8 cellular contexts compared by ENCODE assay signal in the genomic region with DNA sequence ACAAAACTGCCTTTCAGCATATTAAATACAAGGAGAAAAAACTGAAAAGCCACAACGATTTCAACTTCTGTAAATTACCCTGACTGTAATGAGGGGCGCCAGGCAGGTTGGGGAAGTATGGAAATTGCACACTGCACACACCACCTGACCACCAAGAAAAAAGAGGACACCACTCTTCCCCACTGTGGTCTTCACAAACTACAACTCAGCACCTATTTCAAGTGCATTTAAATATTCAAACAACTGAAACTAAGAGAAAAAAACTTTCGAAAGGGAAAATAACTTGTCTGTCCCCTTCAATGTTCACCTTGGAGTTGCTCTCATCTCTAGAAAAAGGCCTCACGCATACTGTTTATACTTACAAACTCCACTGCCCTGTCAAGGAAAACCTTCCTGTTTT.
A peak's percentile ranks its signal among the peaks of the same experiment; 100 is the strongest.
DNase-seq lines count a peak whose midpoint lies in the region; ATAC-seq and TF ChIP-seq lines count a peak whose summit lies in the region.

No MANE protein-coding gene starts in this region.

- H3K9me3 ChIP-seq in WERI-Rb-1 (ENCODE audit: severe bottlenecking): no peaks in the 10 kb centered on the region
- H3K9me3 ChIP-seq in iPS-15b (ENCODE audit: control insufficient read depth, insufficient read depth, low read length): no peaks in the 10 kb centered on the region
- H3K9me3 ChIP-seq in stomach smooth muscle (ENCODE audit: control insufficient read depth in 2 of 2, low read length in 2 of 2): no peaks in the 10 kb centered on the region

- DNase-seq in GDM1 (lab: John Stamatoyannopoulos, UW) (peak; percentile 12), WERI-Rb-1 (no peak), NCI-H1436 treated with DMSO at 0.1 percent for 48 hours (lab: John Stamatoyannopoulos, UW) (no peak)
- DNase-seq in stimulated activated CD4-positive, alpha-beta T cell treated with anti-CD3 and anti-CD28 coated beads, Interleukin-4, amount 100 ng/mL, for 24 hours: no peak
- DNase-seq in effector CD8-positive, alpha-beta T cell (lab: John Stamatoyannopoulos, UW): no peak

- no peak for TF ChIP-seq CTCF in WERI-Rb-1 (IDR thresholded peaks at IDR 0.05; ENCODE audit: low read depth, low read length)

- H3K36me3 ChIP-seq in WERI-Rb-1 (no peaks in the 10 kb centered on the region), iPS-15b (ENCODE audit: control insufficient read depth, insufficient read depth, low read length) (no peaks in the 10 kb centered on the region), stomach smooth muscle (ENCODE audit: control insufficient read depth in 2 of 2, insufficient read depth in 2 of 2, low read length in 2 of 2) (no peaks in the 10 kb centered on the region)

- H3K27me3 ChIP-seq in WERI-Rb-1 (ENCODE audit: insufficient read depth, low read depth, severe bottlenecking): no peaks in the 10 kb centered on the region
- no peaks in the 10 kb centered on the region for H3K27me3 ChIP-seq in iPS-15b (ENCODE audit: control insufficient read depth, insufficient read depth, low read length)
- H3K27me3 ChIP-seq in stomach smooth muscle (ENCODE audit: control insufficient read depth in 1 of 2, insufficient read depth in 2 of 2, low read length in 2 of 2): no peaks in the 10 kb centered on the region

- H3K4me1 ChIP-seq in iPS-15b (ENCODE audit: control insufficient read depth, insufficient read depth, low read length) (peaks cover 12% of the 10 kb centered on the region), stomach smooth muscle (ENCODE audit: control insufficient read depth, insufficient read depth, low read length) (peaks cover 9% of the 10 kb centered on the region)

- peak; percentile 13 for ATAC-seq in HG02642 (IDR thresholded peaks at IDR 0.05; ENCODE audit: poor library complexity, unreplicated experiment)

- H3K4me3 ChIP-seq in WERI-Rb-1 (ENCODE audit: low read depth, low read length) (peak overlapping the region; percentile 48), iPS-15b (ENCODE audit: low read depth, low read length) (peak overlapping the region; percentile 96), stomach smooth muscle (ENCODE audit: low read length in 2 of 2) (peak overlapping the region; percentile 60 to 77)

- no peak overlapping the region for H3K27ac ChIP-seq in WERI-Rb-1
- H3K27ac ChIP-seq in stomach smooth muscle (ENCODE audit: low read length): no peak overlapping the region

- peak overlapping the region; percentile 38 for H3K9ac ChIP-seq in iPS-15b (ENCODE audit: low read depth, low read length)
- H3K9ac ChIP-seq in stomach smooth muscle (ENCODE audit: low read length in 2 of 2): peak overlapping the region; percentile 65 to 79
